ENCODE assay signal across 27 cellular contexts in genomic region chr2:17010104-17010503, GRCh38.
"Had no signal": no experiment of that assay in that cellular context is flagged by ENCODE, and none has a peak within 500 bp of the region (broad histone marks: within the 10 kb centered on the region; RNA-seq: fewer than 3 reads in every experiment).

No MANE protein-coding gene starts in this region.

- FAIRE-seq: endometrium, endothelial cell of umbilical vein had no signal

- H3K36me3 ChIP-seq: colonic mucosa, esophagus muscularis mucosa, esophagus squamous epithelium, gastrocnemius medialis, gastroesophageal sphincter, heart left ventricle, heart right ventricle had no signal

- H3K27me3 ChIP-seq: colonic mucosa, dorsolateral prefrontal cortex, esophagus muscularis mucosa, esophagus squamous epithelium, gastrocnemius medialis, gastroesophageal sphincter, heart left ventricle, heart right ventricle, hepatocyte had no signal

- H3K9me3 ChIP-seq: colonic mucosa, esophagus muscularis mucosa, esophagus squamous epithelium, gastrocnemius medialis, gastroesophageal sphincter, heart right ventricle had no signal

- H3K4me1 ChIP-seq: colonic mucosa, esophagus muscularis mucosa, esophagus squamous epithelium, foreskin keratinocyte, gastrocnemius medialis, gastroesophageal sphincter, heart left ventricle, heart right ventricle had no signal

- DNase-seq: colonic mucosa; cortex of kidney; dermis blood vessel endothelial cell; dorsolateral prefrontal cortex; effector CD4-positive, alpha-beta T cell; effector CD8-positive, alpha-beta T cell; effector memory CD4-positive, alpha-beta T cell; effector memory CD8-positive, alpha-beta T cell; endodermal cell; erythroblast; esophagus squamous epithelium; foreskin fibroblast; foreskin keratinocyte; foreskin melanocyte; gastrocnemius medialis; glutamatergic neuron; head of caudate nucleus; heart left ventricle; heart right ventricle had no signal

- H3K4me2 ChIP-seq: hepatocyte had no signal

- ATAC-seq: effector memory CD8-positive, alpha-beta T cell; esophagus mucosa; foreskin keratinocyte; gastrocnemius medialis; gastroesophageal sphincter; heart left ventricle; heart right ventricle had no signal

- H3K27ac ChIP-seq: colonic mucosa, coronary artery, dorsolateral prefrontal cortex, epithelial cell of prostate, esophagus muscularis mucosa, esophagus squamous epithelium, foreskin keratinocyte, gastrocnemius medialis, gastroesophageal sphincter, heart left ventricle, heart right ventricle, hepatocyte had no signal

- H2AFZ ChIP-seq: hepatocyte had no signal

- H3K4me3 ChIP-seq: colonic mucosa, coronary artery, dorsolateral prefrontal cortex, esophagus muscularis mucosa, esophagus squamous epithelium, gastrocnemius medialis, gastroesophageal sphincter, heart left ventricle, heart right ventricle, hepatocyte had no signal

- H3K79me2 ChIP-seq: hepatocyte had no signal
